ENCODE assay signal across 8 cellular contexts in the genomic region with DNA sequence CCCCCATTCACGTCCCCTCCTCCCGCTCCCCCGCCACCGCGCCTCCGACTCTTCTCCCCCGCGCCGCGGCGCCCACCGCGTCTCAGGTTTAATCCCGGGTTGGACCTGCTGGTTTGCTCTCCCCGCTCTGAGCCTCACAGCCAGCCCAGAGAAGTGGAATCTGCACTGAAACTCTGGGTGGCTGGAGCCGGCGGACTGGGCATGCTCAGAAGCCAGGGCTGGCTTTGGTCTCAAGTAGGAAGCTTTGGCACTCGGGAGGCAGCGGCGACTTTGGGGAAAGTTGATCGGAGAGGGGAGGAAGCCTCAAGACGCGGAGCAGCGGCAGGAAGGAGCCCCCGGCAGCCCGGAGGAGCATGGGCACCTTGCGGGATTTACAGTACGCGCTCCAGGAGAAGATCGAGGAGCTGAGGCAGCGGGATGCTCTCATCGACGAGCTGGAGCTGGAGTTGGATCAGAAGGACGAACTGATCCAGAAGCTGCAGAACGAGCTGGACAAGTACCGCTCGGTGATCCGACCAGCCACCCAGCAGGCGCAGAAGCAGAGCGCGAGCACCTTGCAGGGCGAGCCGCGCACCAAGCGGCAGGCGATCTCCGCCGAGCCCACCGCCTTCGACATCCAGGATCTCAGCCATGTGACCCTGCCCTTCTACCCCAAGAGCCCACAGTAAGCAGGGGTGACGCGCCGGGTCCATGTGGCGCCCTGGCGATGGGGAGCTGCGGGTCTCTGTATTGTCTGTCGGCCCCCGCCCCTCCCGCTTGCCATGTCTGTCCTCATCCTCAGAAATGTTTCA.
A peak's percentile ranks its signal among the peaks of the same experiment; 100 is the strongest.
DNase-seq lines count a peak whose midpoint lies in the region; ATAC-seq lines count a peak whose summit lies in the region.

Gene PRKG1, plus strand, starts transcription at position 250 of the 791 bp plus-strand sequence.

- H3K27me3 Mint-ChIP-seq in activated naive CD4-positive, alpha-beta T cell treated with anti-CD3 and anti-CD28 coated beads, Interleukin-2, amount 10 ng/mL, durations not matched to agents 7 days and 5 days = peaks cover 41% of the 10 kb centered on the region

- H3K27ac Mint-ChIP-seq in activated naive CD4-positive, alpha-beta T cell treated with anti-CD3 and anti-CD28 coated beads, Interleukin-2, amount 10 ng/mL, durations not matched to agents 7 days and 5 days = no peak within 1 kb of the TSS

- H3K36me3 Mint-ChIP-seq in activated naive CD4-positive, alpha-beta T cell treated with anti-CD3 and anti-CD28 coated beads, Interleukin-2, amount 10 ng/mL, durations not matched to agents 7 days and 5 days = no peaks in the 10 kb centered on the region

- peak within 1 kb of the TSS; percentile 82 for H3K4me3 ChIP-seq in iPS-11a (ENCODE audit: low read depth, low read length)

- peak; percentile 20 for DNase-seq in activated naive CD4-positive, alpha-beta T cell treated with anti-CD3 and anti-CD28 coated beads, Interleukin-2, amount 10 ng/mL, durations not matched to agents 7 days and 5 days
- no peak for DNase-seq in activated naive CD4-positive, alpha-beta T cell (lab: John Stamatoyannopoulos, UW)
- DNase-seq in NCI-H526 treated with DMSO at 0.1 percent for 48 hours (lab: John Stamatoyannopoulos, UW) (peak; percentile 11), T47D (ENCODE audit: low read depth in 1 of 2, low spot score in 1 of 2) (peak; percentile 87 to 90), putamen (ENCODE audit: low spot score) (peak; percentile 30), NCI-H2029 (lab: John Stamatoyannopoulos, UW) (no peak)

- in situ Hi-C loops in T47D (cut with HindIII; ENCODE audit: low pct_unique_long_range_greater_than_20kb, low sequenced_read_pairs) = no loop called here

- peak within 1 kb of the TSS; percentile 33 for H3K4me3 Mint-ChIP-seq in activated naive CD4-positive, alpha-beta T cell treated with anti-CD3 and anti-CD28 coated beads, Interleukin-2, amount 10 ng/mL, durations not matched to agents 7 days and 5 days

- no peaks in the 10 kb centered on the region for H3K9me3 Mint-ChIP-seq in activated naive CD4-positive, alpha-beta T cell treated with anti-CD3 and anti-CD28 coated beads, Interleukin-2, amount 10 ng/mL, durations not matched to agents 7 days and 5 days

- no peak for ATAC-seq in HG03571 (IDR thresholded peaks at IDR 0.05; ENCODE audit: unreplicated experiment)

- peaks cover 8% of the 10 kb centered on the region for H3K4me1 Mint-ChIP-seq in activated naive CD4-positive, alpha-beta T cell treated with anti-CD3 and anti-CD28 coated beads, Interleukin-2, amount 10 ng/mL, durations not matched to agents 7 days and 5 days

- CTCF ChIA-PET in activated naive CD4-positive, alpha-beta T cell treated with anti-CD3 and anti-CD28 coated beads, Interleukin-2, amount 10 ng/mL, durations not matched to agents 7 days and 5 days (lab: Charles Lee) = no interaction called here

Comparison
In these comparisons a context has a peak if more than half of its experiments do, and no peak if none do; other contexts are left out.
1. DNase-seq: peak in activated naive CD4-positive, alpha-beta T cell treated with anti-CD3 and anti-CD28 coated beads, Interleukin-2, amount 10 ng/mL, durations not matched to agents 7 days and 5 days (single experiment), NCI-H526 treated with DMSO at 0.1 percent for 48 hours (single experiment), T47D (2 of 2) and putamen (single experiment); none in activated naive CD4-positive, alpha-beta T cell (0 of 4) and NCI-H2029 (single experiment).